In genomic region chr22:17379939-17380710, GRCh38 we compare ENCODE assay signal across 30 cellular contexts. TPM values are rescaled to one million over a fixed set of nuclear protein-coding genes. Genes with fewer than 3 reads are reported as not detected.
DNase-seq lines count a peak whose midpoint lies in the region; ATAC-seq, FAIRE-seq and TF ChIP-seq lines count a peak whose summit lies in the region.
"Had no signal": no experiment of that assay in that cellular context is flagged by ENCODE, and none has a peak within 500 bp of the region (broad histone marks: within the 10 kb centered on the region; RNA-seq: fewer than 3 reads in every experiment).

No MANE protein-coding gene starts in this region.

- H3K4me3 ChIP-seq in HAP-1: no peak overlapping the region
- H3K4me3 ChIP-seq in bronchial epithelial cell (ENCODE audit: low read depth, low read length): no peak overlapping the region
- H3K4me3 ChIP-seq in right cardiac atrium (ENCODE audit: low read length): no peak overlapping the region
- peak overlapping the region; percentile 35 for H3K4me3 ChIP-seq in neural progenitor cell
- H3K4me3 ChIP-seq: esophagus squamous epithelium, gastroesophageal sphincter, prostate gland, vagina had no signal

- peaks cover 55% of the 10 kb centered on the region for H3K4me1 Mint-ChIP-seq in neural progenitor cell
- H3K4me1 Mint-ChIP-seq in natural killer cell: no peaks in the 10 kb centered on the region
- H3K4me1 Mint-ChIP-seq: stimulated activated naive B cell treated with anti-CD40 and anti-IgM and Interleukin-4, amounts not matched to agents 10 μg/mL and 1 μg/mL and 100 μg/mL, for 72 hours had no signal

- H3K4me3 Mint-ChIP-seq in neural progenitor cell: peak overlapping the region; percentile 35
- H3K4me3 Mint-ChIP-seq in natural killer cell: no peak overlapping the region
- H3K4me3 Mint-ChIP-seq: activated T-cell treated with anti-CD3 and anti-CD28 coated beads, Interleukin-2, amount 50 U/mL, for 72 hours; IgD-negative memory B cell; natural killer cell treated with Interleukin-12 subunit alpha and Interleukin-12 subunit beta and Interleukin-15 and Interleukin-18, amount 100 ng/mL, for 72 hours; stimulated activated naive B cell treated with anti-CD40 and anti-IgM and Interleukin-4, amounts not matched to agents 10 μg/mL and 1 μg/mL and 100 μg/mL, for 72 hours had no signal

- H3F3A ChIP-seq in neural progenitor cell (ENCODE audit: low read depth): peaks cover 86% of the 10 kb centered on the region

- no peak for TF ChIP-seq CTCF in bronchial epithelial cell (IDR thresholded peaks at IDR 0.05; ENCODE audit: insufficient read depth, low read length, severe bottlenecking)
- no peak for TF ChIP-seq CTCF in neural progenitor cell (IDR thresholded peaks at IDR 0.05)
- TF ChIP-seq CTCF in natural killer cell (IDR thresholded peaks at IDR 0.05): no peak

- intact Hi-C loops in right cardiac atrium (cut with DNase I) (no loop called here), natural killer cell (cut with micrococcal nuclease) (no loop called here)

- in situ Hi-C loops in HAP-1 (cut with MboI; ENCODE audit: low sequenced_read_pairs): no loop called here

- FAIRE-seq in bronchial epithelial cell (lab: Jason Lieb, UNC): peak; percentile 7

- H3K4me1 ChIP-seq in HAP-1: peaks cover 36% of the 10 kb centered on the region
- H3K4me1 ChIP-seq in right cardiac atrium (ENCODE audit: control insufficient read depth, insufficient read depth, low read length): peaks cover 4% of the 10 kb centered on the region
- H3K4me1 ChIP-seq in neural progenitor cell: peaks cover 50% of the 10 kb centered on the region
- H3K4me1 ChIP-seq: gastroesophageal sphincter, prostate gland, vagina had no signal

- ATAC-seq in right cardiac atrium (peak; percentile 56 to 57), natural killer cell (no peak)
- ATAC-seq: activated T-cell treated with anti-CD3 and anti-CD28 coated beads, Interleukin-2, amount 50 U/mL, for 72 hours; natural killer cell treated with Interleukin-12 subunit alpha and Interleukin-12 subunit beta and Interleukin-15 and Interleukin-18, amount 100 ng/mL, for 72 hours; stimulated activated naive B cell treated with anti-CD40 and anti-IgM and Interleukin-4, amounts not matched to agents 10 μg/mL and 1 μg/mL and 100 μg/mL, for 72 hours had no signal

- peaks cover 87% of the 10 kb centered on the region for H4K20me1 ChIP-seq in neural progenitor cell (ENCODE audit: low read depth)

- H3K79me2 ChIP-seq in neural progenitor cell (ENCODE audit: low read depth): peaks cover 100% of the 10 kb centered on the region

- H3K27me3 ChIP-seq in HAP-1 (ENCODE audit: low read depth): no peaks in the 10 kb centered on the region
- H3K27me3 ChIP-seq in bronchial epithelial cell (ENCODE audit: control insufficient read depth, insufficient read depth, low read length): no peaks in the 10 kb centered on the region
- H3K27me3 ChIP-seq in right cardiac atrium (ENCODE audit: control insufficient read depth, insufficient read depth): no peaks in the 10 kb centered on the region
- no peaks in the 10 kb centered on the region for H3K27me3 ChIP-seq in neural progenitor cell
- H3K27me3 ChIP-seq: vagina had no signal

- peak overlapping the region; percentile 75 for H3K4me2 ChIP-seq in neural progenitor cell

- H3K36me3 Mint-ChIP-seq in neural progenitor cell (peaks cover 22% of the 10 kb centered on the region), natural killer cell (no peaks in the 10 kb centered on the region)
- H3K36me3 Mint-ChIP-seq: IgD-negative memory B cell; natural killer cell treated with Interleukin-12 subunit alpha and Interleukin-12 subunit beta and Interleukin-15 and Interleukin-18, amount 100 ng/mL, for 72 hours had no signal

- 48% methylated on average over 6 of the region's 6 CpGs for WGBS in right cardiac atrium

- H3K36me3 ChIP-seq in HAP-1 (replicated peaks) (no peaks in the 10 kb centered on the region; the same call in 1 of the 2 replicates), bronchial epithelial cell (ENCODE audit: control insufficient read depth, insufficient read depth, low read length) (no peaks in the 10 kb centered on the region), neural progenitor cell (peaks cover 12% of the 10 kb centered on the region)
- H3K36me3 ChIP-seq: esophagus squamous epithelium, gastroesophageal sphincter, prostate gland, vagina had no signal

- H3K27ac ChIP-seq in right cardiac atrium (ENCODE audit: low read length) (no peak overlapping the region), neural progenitor cell (peak overlapping the region; percentile 76)
- H3K27ac ChIP-seq: C4-2B, esophagus squamous epithelium, gastroesophageal sphincter, HL-60, prostate gland, vagina had no signal

- H3K27me3 Mint-ChIP-seq in neural progenitor cell (ENCODE audit: insufficient read depth, low read depth) (peaks cover 6% of the 10 kb centered on the region), natural killer cell (ENCODE audit: low read depth in 2 of 2) (peaks cover 0 to 26% of the 10 kb centered on the region in 2 donors)

- H3K9ac ChIP-seq in neural progenitor cell: no peak overlapping the region

- no peak overlapping the region for H2AFZ ChIP-seq in neural progenitor cell (replicated peaks)

- DNase-seq in HAP-1 (ENCODE audit: low spot score in 2 of 2) (peak; percentile 41 to 65), bronchial epithelial cell (ENCODE audit: low read depth) (no peak), right cardiac atrium (peak in 1 of 3 donors; percentile 66), neural progenitor cell (ENCODE audit: low spot score) (peak; percentile 41), iPS-NIHi11 (ENCODE audit: low spot score) (no peak), natural killer cell (no peak), ureter (ENCODE audit: low spot score) (no peak)
- no peak for DNase-seq in effector CD4-positive, alpha-beta T cell
- DNase-seq: activated CD4-positive, alpha-beta T cell treated with anti-CD3 and anti-CD28 coated beads for 1 hour; activated CD8-positive, alpha-beta memory T cell treated with anti-CD3 and anti-CD28 coated beads for 24 hours; activated naive CD4-positive, alpha-beta T cell treated with anti-CD3 and anti-CD28 coated beads, Interleukin-2, amount 50 U/mL, for 16 hours; activated T-cell treated with anti-CD3 and anti-CD28 coated beads, Interleukin-2, amount 50 U/mL, for 72 hours; cerebellar nuclear complex; effector memory CD4-positive, alpha-beta T cell; EL; esophagus squamous epithelium; GOT3; NCI-H146; NCI-H526 treated with DMSO at 0.1 percent for 48 hours; stimulated activated CD4-positive, alpha-beta T cell treated with anti-CD3 and anti-CD28 coated beads, Interleukin-2, amount 100 ng/mL, for 48 hours; stimulated activated naive B cell treated with anti-CD40 and anti-IgM and Interleukin-4, amounts not matched to agents 10 μg/mL and 1 μg/mL and 100 μg/mL, for 72 hours had no signal

- H3K27ac Mint-ChIP-seq in neural progenitor cell (no peak overlapping the region), natural killer cell (no peak overlapping the region)
- H3K27ac Mint-ChIP-seq: activated T-cell treated with anti-CD3 and anti-CD28 coated beads, Interleukin-2, amount 50 U/mL, for 72 hours; IgD-negative memory B cell; natural killer cell treated with Interleukin-12 subunit alpha and Interleukin-12 subunit beta and Interleukin-15 and Interleukin-18, amount 100 ng/mL, for 72 hours; stimulated activated naive B cell treated with anti-CD40 and anti-IgM and Interleukin-4, amounts not matched to agents 10 μg/mL and 1 μg/mL and 100 μg/mL, for 72 hours had no signal

- H3K9me3 Mint-ChIP-seq in neural progenitor cell: peaks cover 28% of the 10 kb centered on the region
- H3K9me3 Mint-ChIP-seq in natural killer cell: no peaks in the 10 kb centered on the region
- H3K9me3 Mint-ChIP-seq: activated T-cell treated with anti-CD3 and anti-CD28 coated beads, Interleukin-2, amount 50 U/mL, for 72 hours; natural killer cell treated with Interleukin-12 subunit alpha and Interleukin-12 subunit beta and Interleukin-15 and Interleukin-18, amount 100 ng/mL, for 72 hours had no signal

- 0 out of 2 replicates have a peak, but pooled peaks cover 6% of the 10 kb centered on the region for H3K9me3 ChIP-seq in HAP-1
- no peaks in the 10 kb centered on the region for H3K9me3 ChIP-seq in right cardiac atrium (ENCODE audit: control insufficient read depth, low read length)
- H3K9me3 ChIP-seq in neural progenitor cell (ENCODE audit: low read depth): peaks cover 11% of the 10 kb centered on the region
- H3K9me3 ChIP-seq: esophagus squamous epithelium, prostate gland, vagina had no signal

RNA-seq across cellular contexts. Expression of gene CECR2, which starts 10.9 kb away (rescaled TPM):
- not detected in 2 replicates for total RNA-seq in bronchial epithelial cell
- total RNA-seq in right cardiac atrium: 1 to 10 TPM; 4.1 to 8.3 (median 4.7) TPM
- polyA plus RNA-seq in right cardiac atrium: 3.4 TPM
- total RNA-seq in neural progenitor cell (ENCODE audit: low replicate concordance): 67.8 and 72.8 TPM in 2 replicates
- total RNA-seq in natural killer cell: under 1 TPM in 2 of 3 donors, not detected in 1; 0.02 to 0.45 TPM
- total RNA-seq in ureter: 10.0 TPM
- total RNA-seq: MCF 10A; natural killer cell treated with Interleukin-12 subunit alpha and Interleukin-12 subunit beta and Interleukin-15 and Interleukin-18, amount 100 ng/mL, for 72 hours had no signal
- polyA plus RNA-seq: AG04450, IgD-negative memory B cell had no signal

Comparison
In these comparisons a context has a peak if more than half of its experiments do, and no peak if none do; other contexts are left out.
1. DNase-seq: peak in HAP-1 (2 of 2) and neural progenitor cell (single experiment); none in bronchial epithelial cell (single experiment), iPS-NIHi11 (single experiment), effector CD4-positive, alpha-beta T cell (single experiment), natural killer cell (single experiment) and ureter (single experiment).
2. ATAC-seq: peak in right cardiac atrium (2 of 2); none in natural killer cell (0 of 3).